31 cellular contexts compared by ENCODE assay signal in genomic region chr14:53533384-53533975, GRCh38.
DNase-seq lines count a peak whose midpoint lies in the region; ATAC-seq and TF ChIP-seq lines count a peak whose summit lies in the region.
"Had no signal": no experiment of that assay in that cellular context is flagged by ENCODE, and none has a peak within 500 bp of the region (broad histone marks: within the 10 kb centered on the region; RNA-seq: fewer than 3 reads in every experiment).

No MANE protein-coding gene starts in this region.

- DNase-seq in GM06990 (ENCODE audit: extremely low read depth, insufficient read length) (no peak), PC-3 (no peak), aorta (no peak), NCI-H1417 (lab: John Stamatoyannopoulos, UW) (no peak)
- no peak for DNase-seq in effector CD4-positive, alpha-beta T cell
- no peak for DNase-seq in activated naive CD4-positive, alpha-beta T cell treated with anti-CD3 and anti-CD28 coated beads, Interleukin-2, amount 50 U/mL, for 72 hours (ENCODE audit: low spot score in 2 of 2)
- DNase-seq: 8988T; activated CD4-positive, alpha-beta memory T cell treated with anti-CD3 and anti-CD28 coated beads for 36 hours; anterior cingulate cortex; CD4-positive, CD25-positive, alpha-beta regulatory T cell; DMS 273 treated with DMSO at 0.1 percent for 48 hours; effector memory CD8-positive, alpha-beta T cell; foreskin keratinocyte; GOT3; HFFc6; NCI-H1417 treated with DMSO at 0.1 percent for 48 hours; NCI-H2081 treated with DMSO at 0.1 percent for 48 hours; NCI-H345; NCI-H774; ovary; small intestine; stimulated activated naive CD8-positive, alpha-beta T cell treated with anti-CD3 and anti-CD28 coated beads, Interleukin-15, amount 100 ng/mL, for 72 hours had no signal

- no peak overlapping the region for H3K4me3 ChIP-seq in GM06990 (replicated peaks; ENCODE audit: low read depth, low read length)
- H3K4me3 ChIP-seq in PC-3 (ENCODE audit: low read length): no peak overlapping the region
- H3K4me3 ChIP-seq in aorta (ENCODE audit: low read length in 2 of 2): no peak overlapping the region
- H3K4me3 ChIP-seq: coronary artery, K562, ovary, SK-N-MC had no signal

- CTCF ChIA-PET in PC-3 (lab: Charles Lee): interaction anchor here (1.3 kb wide), 1 partner anchor 75 kb away, joined by 4 read pairs; no protein-coding TSS in a partner anchor

- no peak overlapping the region for H3K4me2 ChIP-seq in PC-3 (ENCODE audit: low read length)

- H3K4me1 ChIP-seq in PC-3 (ENCODE audit: insufficient read depth, low read length) (peaks cover 35% of the 10 kb centered on the region), aorta (ENCODE audit: control insufficient read depth in 1 of 2, insufficient read depth in 2 of 2, low read length in 2 of 2) (no peaks in the 10 kb centered on the region)
- H3K4me1 ChIP-seq: foreskin keratinocyte had no signal

- intact Hi-C loops in PC-3 (cut with micrococcal nuclease): loop anchor here (5.0 to 10.0 kb wide), 2 partner anchors 206 to 891 kb away; no protein-coding TSS in a partner anchor
- intact Hi-C loops in aorta (cut with DNase I): no loop called here

- peak; percentile 82 for ATAC-seq in GM19324 (IDR thresholded peaks at IDR 0.05; ENCODE audit: low FRiP score, unreplicated experiment)
- ATAC-seq in HG02943 (IDR thresholded peaks at IDR 0.05; ENCODE audit: low read depth, unreplicated experiment): peak; percentile 75
- no peak for ATAC-seq in PC-3
- no peak for ATAC-seq in aorta (ENCODE audit: low FRiP score)
- no peak for ATAC-seq in activated naive CD4-positive, alpha-beta T cell treated with anti-CD3 and anti-CD28 coated beads, Interleukin-2, amount 50 U/mL, for 72 hours
- ATAC-seq: activated CD4-positive, CD25-positive, alpha-beta regulatory T cell treated with anti-CD3 and anti-CD28 coated beads, Interleukin-2, amount 50 U/mL, for 24 hours; activated T-helper 17 cell treated with anti-CD3 and anti-CD28 coated beads, Interleukin-2, amount 50 U/mL, for 72 hours; effector memory CD8-positive, alpha-beta T cell; foreskin keratinocyte; K562; stimulated activated naive CD8-positive, alpha-beta T cell treated with anti-CD3 and anti-CD28 coated beads, Interleukin-15, amount 100 ng/mL, for 72 hours had no signal

- H3K27ac ChIP-seq in PC-3 (ENCODE audit: low read length): peak overlapping the region; percentile 94
- no peak overlapping the region for H3K27ac ChIP-seq in aorta (ENCODE audit: low read depth in 1 of 2, low read length in 2 of 2)
- H3K27ac ChIP-seq: coronary artery, foreskin keratinocyte, ovary, SK-N-MC had no signal

- POLR2A ChIA-PET in PC-3 (lab: Charles Lee; ENCODE audit: unreplicated experiment): interaction anchor here (0.6 to 0.7 kb wide), 2 partner anchors 80 to 290 kb away, joined by 3 read pairs; no protein-coding TSS in a partner anchor

- H3K36me3 Mint-ChIP-seq in activated naive CD4-positive, alpha-beta T cell treated with anti-CD3 and anti-CD28 coated beads, Interleukin-2, amount 50 U/mL, for 72 hours: no peaks in the 10 kb centered on the region
- H3K36me3 Mint-ChIP-seq: activated CD4-positive, alpha-beta memory T cell treated with anti-CD3 and anti-CD28 coated beads for 36 hours; activated naive CD4-positive, alpha-beta T cell treated with anti-CD3 and anti-CD28 coated beads, Interleukin-2, amount 50 U/mL, for 24 hours; CD4-positive, CD25-positive, alpha-beta regulatory T cell had no signal

- TF ChIP-seq CTCF in GM06990 (IDR thresholded peaks at IDR 0.05; ENCODE audit: insufficient read depth, low read length, poor library complexity, severe bottlenecking) (peak; percentile 14), PC-3 (conservative IDR thresholded peaks at IDR 0.05; ENCODE audit: low read depth, low read length) (no peak)

- no peaks in the 10 kb centered on the region for H3K9me3 Mint-ChIP-seq in activated naive CD4-positive, alpha-beta T cell treated with anti-CD3 and anti-CD28 coated beads, Interleukin-2, amount 50 U/mL, for 72 hours
- H3K9me3 Mint-ChIP-seq: activated CD4-positive, alpha-beta memory T cell treated with anti-CD3 and anti-CD28 coated beads for 36 hours; activated naive CD4-positive, alpha-beta T cell treated with anti-CD3 and anti-CD28 coated beads, Interleukin-2, amount 50 U/mL, for 24 hours; activated T-helper 17 cell treated with anti-CD3 and anti-CD28 coated beads, Interleukin-2, amount 50 U/mL, for 72 hours; CD4-positive, CD25-positive, alpha-beta regulatory T cell; HFFc6; nephron; stimulated activated naive CD8-positive, alpha-beta T cell treated with anti-CD3 and anti-CD28 coated beads, Interleukin-15, amount 100 ng/mL, for 72 hours had no signal

- 0 out of 2 replicates have a peak, but pooled peaks cover 3% of the 10 kb centered on the region for H3K9me2 ChIP-seq in PC-3 (replicated peaks; ENCODE audit: low read length)

- no TSS peak for BruUV-seq in PC-3 (replicated peaks; lab: Mats Ljungman, UMichigan)

- H3F3A ChIP-seq in PC-3 (ENCODE audit: low read length, unreplicated experiment): no peaks in the 10 kb centered on the region

- H3K36me3 ChIP-seq in GM06990 (ENCODE audit: control insufficient read depth, insufficient read depth, low read length) (no peaks in the 10 kb centered on the region), PC-3 (ENCODE audit: low read depth, low read length) (no peaks in the 10 kb centered on the region), aorta (ENCODE audit: control insufficient read depth in 1 of 2, insufficient read depth in 2 of 2, low read length in 1 of 2) (no peaks in the 10 kb centered on the region)
- H3K36me3 ChIP-seq: ovary had no signal

- no peak overlapping the region for H2AFZ ChIP-seq in PC-3 (ENCODE audit: low read length)

- H3K9me3 ChIP-seq in PC-3 (ENCODE audit: low read length): no peaks in the 10 kb centered on the region
- H3K9me3 ChIP-seq in aorta (ENCODE audit: control insufficient read depth, low read length): no peaks in the 10 kb centered on the region
- H3K9me3 ChIP-seq: ovary had no signal

- no peak overlapping the region for H3K27ac Mint-ChIP-seq in activated naive CD4-positive, alpha-beta T cell treated with anti-CD3 and anti-CD28 coated beads, Interleukin-2, amount 50 U/mL, for 72 hours
- H3K27ac Mint-ChIP-seq: activated CD4-positive, alpha-beta memory T cell treated with anti-CD3 and anti-CD28 coated beads for 36 hours; activated naive CD4-positive, alpha-beta T cell treated with anti-CD3 and anti-CD28 coated beads, Interleukin-2, amount 50 U/mL, for 24 hours; activated T-helper 17 cell treated with anti-CD3 and anti-CD28 coated beads, Interleukin-2, amount 50 U/mL, for 72 hours; CD4-positive, CD25-positive, alpha-beta regulatory T cell; effector memory CD8-positive, alpha-beta T cell; HFFc6; stimulated activated naive CD8-positive, alpha-beta T cell treated with anti-CD3 and anti-CD28 coated beads, Interleukin-15, amount 100 ng/mL, for 72 hours had no signal

- H3K79me2 ChIP-seq in PC-3 (ENCODE audit: low read length): no peaks in the 10 kb centered on the region

- WGBS in aorta, 2 donors: 69 to 70% methylated on average over 4 of the region's 4 CpGs

- H4K20me1 ChIP-seq in PC-3 (ENCODE audit: low read length): no peaks in the 10 kb centered on the region

- H3K27me3 ChIP-seq in GM06990 (replicated peaks; ENCODE audit: control insufficient read depth, insufficient read depth, low read length) (no peaks in the 10 kb centered on the region), PC-3 (ENCODE audit: low read length) (no peaks in the 10 kb centered on the region), aorta (ENCODE audit: control insufficient read depth in 1 of 2, insufficient read depth in 2 of 2, low read length in 1 of 2) (no peaks in the 10 kb centered on the region)
- H3K27me3 ChIP-seq: foreskin keratinocyte, ovary had no signal

- peak overlapping the region; percentile 73; the same call in 1 of the 2 replicates for H3K9ac ChIP-seq in PC-3 (ENCODE audit: low read length)

Comparison
In these comparisons a context has a peak if more than half of its experiments do, and no peak if none do; other contexts are left out.
1. ATAC-seq: peak in GM19324 (single experiment) and HG02943 (single experiment); none in PC-3 (single experiment), aorta (single experiment) and activated naive CD4-positive, alpha-beta T cell treated with anti-CD3 and anti-CD28 coated beads, Interleukin-2, amount 50 U/mL, for 72 hours (0 of 2).